In genomic region chr2:47243596-47244323, GRCh38 we compare ENCODE assay signal across 1 cellular context.
TF ChIP-seq lines count a peak whose summit lies in the region.

No MANE protein-coding gene starts in this region.

TF ChIP-seq in SK-N-SH treated with all-trans-retinoic acid at 6 μM for 48 hours, 23 proteins besides CTCF, POLR2A, EP300 and RAD21 (continued from another document):
- TF ChIP-seq, protein P1, sequence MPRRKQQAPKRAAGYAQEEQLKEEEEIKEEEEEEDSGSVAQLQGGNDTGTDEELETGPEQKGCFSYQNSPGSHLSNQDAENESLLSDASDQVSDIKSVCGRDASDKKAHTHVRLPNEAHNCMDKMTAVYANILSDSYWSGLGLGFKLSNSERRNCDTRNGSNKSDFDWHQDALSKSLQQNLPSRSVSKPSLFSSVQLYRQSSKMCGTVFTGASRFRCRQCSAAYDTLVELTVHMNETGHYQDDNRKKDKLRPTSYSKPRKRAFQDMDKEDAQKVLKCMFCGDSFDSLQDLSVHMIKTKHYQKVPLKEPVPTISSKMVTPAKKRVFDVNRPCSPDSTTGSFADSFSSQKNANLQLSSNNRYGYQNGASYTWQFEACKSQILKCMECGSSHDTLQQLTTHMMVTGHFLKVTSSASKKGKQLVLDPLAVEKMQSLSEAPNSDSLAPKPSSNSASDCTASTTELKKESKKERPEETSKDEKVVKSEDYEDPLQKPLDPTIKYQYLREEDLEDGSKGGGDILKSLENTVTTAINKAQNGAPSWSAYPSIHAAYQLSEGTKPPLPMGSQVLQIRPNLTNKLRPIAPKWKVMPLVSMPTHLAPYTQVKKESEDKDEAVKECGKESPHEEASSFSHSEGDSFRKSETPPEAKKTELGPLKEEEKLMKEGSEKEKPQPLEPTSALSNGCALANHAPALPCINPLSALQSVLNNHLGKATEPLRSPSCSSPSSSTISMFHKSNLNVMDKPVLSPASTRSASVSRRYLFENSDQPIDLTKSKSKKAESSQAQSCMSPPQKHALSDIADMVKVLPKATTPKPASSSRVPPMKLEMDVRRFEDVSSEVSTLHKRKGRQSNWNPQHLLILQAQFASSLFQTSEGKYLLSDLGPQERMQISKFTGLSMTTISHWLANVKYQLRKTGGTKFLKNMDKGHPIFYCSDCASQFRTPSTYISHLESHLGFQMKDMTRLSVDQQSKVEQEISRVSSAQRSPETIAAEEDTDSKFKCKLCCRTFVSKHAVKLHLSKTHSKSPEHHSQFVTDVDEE (CRISPR knock-in tag; IDR thresholded peaks at IDR 0.05): no peak; the same call in 1 of the 2 replicates
- TF ChIP-seq ARNTL (CRISPR knock-in tag; IDR thresholded peaks at IDR 0.05; ENCODE audit: borderline replicate concordance, low read depth) (no peak), ZNF565 (CRISPR knock-in tag; conservative IDR thresholded peaks at IDR 0.05; ENCODE audit: low read depth) (0 out of 2 replicates have a peak, but pooled peaks have one; percentile 59), TOX (CRISPR knock-in tag; IDR thresholded peaks at IDR 0.05; ENCODE audit: borderline replicate concordance) (no peak), BACH2 (CRISPR knock-in tag; IDR thresholded peaks at IDR 0.05; ENCODE audit: borderline replicate concordance) (0 out of 2 replicates have a peak, but pooled peaks have one; percentile 49), ZFP30 (CRISPR knock-in tag; IDR thresholded peaks at IDR 0.05) (peak; percentile 25; the same call in 1 of the 2 replicates), TCF4 (CRISPR knock-in tag; IDR thresholded peaks at IDR 0.05; ENCODE audit: borderline replicate concordance) (peak; percentile 76)
TF ChIP-seq in SK-N-SH treated with all-trans-retinoic acid at 6 μM for 48 hours: peak in this region for 7.
